In the genomic region with DNA sequence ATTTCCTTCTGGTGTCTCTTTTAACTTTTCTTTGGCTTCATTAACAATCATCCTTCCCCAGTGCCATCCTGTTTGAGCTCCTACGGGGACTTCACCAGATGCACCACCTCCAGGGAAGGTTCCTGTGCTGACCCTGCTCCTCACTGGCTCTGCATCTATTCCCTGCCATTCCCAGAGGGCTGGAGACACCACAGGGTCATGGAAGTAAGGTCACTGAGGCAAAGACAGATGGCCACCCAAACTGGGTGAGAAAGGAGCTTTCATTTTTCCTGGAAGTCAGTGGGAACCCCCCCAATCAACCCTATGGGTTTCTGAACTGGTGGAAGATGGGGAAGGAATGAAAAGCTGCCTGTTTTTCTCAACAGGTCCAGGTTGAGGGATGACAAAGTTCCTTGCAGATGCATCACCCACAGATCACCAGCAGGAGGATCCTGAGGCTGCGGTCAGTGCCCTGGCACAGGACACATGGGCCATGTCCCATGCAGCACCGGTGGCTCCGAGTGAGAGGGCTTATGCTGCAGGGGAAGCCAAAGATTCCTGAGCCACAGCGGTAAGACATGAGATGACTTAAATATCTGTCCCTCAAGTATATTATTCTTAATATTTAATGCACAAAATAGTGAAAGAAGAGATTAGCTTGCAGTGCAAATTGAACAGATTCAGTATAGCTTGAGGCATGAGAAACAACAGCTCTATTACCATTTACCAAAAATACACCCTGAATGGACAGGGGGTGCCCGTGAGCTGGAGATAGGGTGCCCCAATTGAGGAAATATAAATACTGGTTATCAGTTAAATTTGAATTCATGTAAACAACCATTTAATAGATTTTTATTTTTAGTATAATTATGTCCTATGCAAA, we compare ENCODE assay signal across 1 cellular context.
TF ChIP-seq lines count a peak whose summit lies in the region.

No MANE protein-coding gene starts in this region.

TF ChIP-seq in GM23338, 12 proteins besides CTCF, POLR2A, EP300 and RAD21 (continued from another document):
- TF ChIP-seq JUNB (IDR thresholded peaks at IDR 0.05; ENCODE audit: unreplicated experiment) = no peak
